ENCODE assay signal across 14 cellular contexts in the genomic region with DNA sequence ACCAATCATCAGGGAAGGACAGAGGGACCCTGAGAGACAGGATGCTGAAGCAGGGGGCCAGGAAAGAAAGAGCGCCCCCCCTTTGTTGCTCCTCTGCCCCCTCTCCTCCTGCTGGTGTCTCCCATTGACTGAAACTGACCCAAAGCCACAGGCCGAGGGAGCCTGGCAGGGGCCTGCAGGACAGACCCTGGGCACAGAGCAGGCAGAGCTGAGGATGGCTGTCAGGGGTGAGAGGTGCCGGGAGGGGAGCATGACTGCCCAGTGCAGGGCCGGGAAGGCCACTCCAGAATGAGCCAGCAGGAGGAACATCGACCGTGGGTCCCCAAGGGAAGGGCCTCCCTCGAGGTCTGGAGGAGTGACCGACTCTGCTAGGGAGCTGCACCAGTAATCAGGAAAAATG.
DNase-seq lines count a peak whose midpoint lies in the region; ATAC-seq and TF ChIP-seq lines count a peak whose summit lies in the region.
"Had no signal": no experiment of that assay in that cellular context is flagged by ENCODE, and none has a peak within 500 bp of the region (broad histone marks: within the 10 kb centered on the region; RNA-seq: fewer than 3 reads in every experiment).

No MANE protein-coding gene starts in this region.

- peaks cover 0 to 9% (median 0%) of the 10 kb centered on the region in 11 experiments; a peak in 3 of 22 replicates for H3K9me3 ChIP-seq in BLaER1 treated with 17β-estradiol and CSF1 and Interleukin-3, amounts not matched to agents 10 nM and 100 nM (replicated peaks in 1 of 11)
- H3K9me3 ChIP-seq in RWPE2 (ENCODE audit: severe bottlenecking) (no peaks in the 10 kb centered on the region), right cardiac atrium (ENCODE audit: control insufficient read depth, low read length) (no peaks in the 10 kb centered on the region)
- H3K9me3 ChIP-seq: HAP-1 had no signal

- peaks cover 0 to 15% (median 0%) of the 10 kb centered on the region in 11 experiments; a peak in 3 of 22 replicates for H4K20me1 ChIP-seq in BLaER1 treated with 17β-estradiol and CSF1 and Interleukin-3, amounts not matched to agents 10 nM and 100 nM

- H3K27ac ChIP-seq in BLaER1 treated with 17β-estradiol and CSF1 and Interleukin-3, amounts not matched to agents 10 nM and 100 nM: no peak overlapping the region
- no peak overlapping the region for H3K27ac ChIP-seq in RWPE2 (ENCODE audit: poor library complexity, severe bottlenecking)
- H3K27ac ChIP-seq in right cardiac atrium (ENCODE audit: low read length): no peak overlapping the region
- H3K27ac ChIP-seq: GM23248 had no signal

- DNase-seq in RWPE2 (ENCODE audit: low spot score) (peak; percentile 72), left kidney (ENCODE audit: low read depth, low spot score) (peak; percentile 43), T-helper 9 cell (no peak), COR-L47 (lab: John Stamatoyannopoulos, UW) (no peak), right cardiac atrium (no peak)
- DNase-seq: ACHN; Calu3; CD8-positive, alpha-beta memory T cell; DMS 273 treated with DMSO at 0.1 percent for 48 hours; GM23248 had no signal

- H3K36me3 Mint-ChIP-seq in stimulated activated memory B cell treated with anti-CD40 and anti-IgM and Interleukin-4, amounts not matched to agents 10 μg/mL and 1 μg/mL and 100 μg/mL, for 72 hours: no peaks in the 10 kb centered on the region
- H3K36me3 Mint-ChIP-seq: CD14-positive monocyte; CD8-positive, alpha-beta memory T cell had no signal

- TF ChIP-seq CTCF in RWPE2 (IDR thresholded peaks at IDR 0.05; ENCODE audit: poor library complexity, severe bottlenecking): no peak

- peak overlapping the region in 10 of 11 experiments; percentile 12 to 95 (median 84); a peak in 20 of 22 replicates for H3K4me2 ChIP-seq in BLaER1 treated with 17β-estradiol and CSF1 and Interleukin-3, amounts not matched to agents 10 nM and 100 nM

- H3K4me3 Mint-ChIP-seq in stimulated activated memory B cell treated with anti-CD40 and anti-IgM and Interleukin-4, amounts not matched to agents 10 μg/mL and 1 μg/mL and 100 μg/mL, for 72 hours: no peak overlapping the region
- H3K4me3 Mint-ChIP-seq: CD14-positive monocyte; CD8-positive, alpha-beta memory T cell had no signal

- no peaks in the 10 kb centered on the region for H3K36me3 ChIP-seq in BLaER1 treated with 17β-estradiol and CSF1 and Interleukin-3, amounts not matched to agents 10 nM and 100 nM
- no peaks in the 10 kb centered on the region for H3K36me3 ChIP-seq in RWPE2 (ENCODE audit: low read depth)
- H3K36me3 ChIP-seq: HAP-1 had no signal

- peaks cover 57% of the 10 kb centered on the region for H3K27me3 Mint-ChIP-seq in stimulated activated memory B cell treated with anti-CD40 and anti-IgM and Interleukin-4, amounts not matched to agents 10 μg/mL and 1 μg/mL and 100 μg/mL, for 72 hours

- 78% methylated on average over 8 of the region's 8 CpGs for WGBS in right cardiac atrium

- intact Hi-C loops in right cardiac atrium (cut with DNase I): no loop called here

- H3K9me3 Mint-ChIP-seq in stimulated activated memory B cell treated with anti-CD40 and anti-IgM and Interleukin-4, amounts not matched to agents 10 μg/mL and 1 μg/mL and 100 μg/mL, for 72 hours: no peaks in the 10 kb centered on the region
- H3K9me3 Mint-ChIP-seq: CD14-positive monocyte; CD8-positive, alpha-beta memory T cell had no signal

- H3K4me1 Mint-ChIP-seq in stimulated activated memory B cell treated with anti-CD40 and anti-IgM and Interleukin-4, amounts not matched to agents 10 μg/mL and 1 μg/mL and 100 μg/mL, for 72 hours: no peaks in the 10 kb centered on the region
- H3K4me1 Mint-ChIP-seq: CD14-positive monocyte; CD8-positive, alpha-beta memory T cell had no signal

- H3K4me3 ChIP-seq in BLaER1 treated with 17β-estradiol and CSF1 and Interleukin-3, amounts not matched to agents 10 nM and 100 nM: no peak overlapping the region; a peak in 1 of 20 replicates
- H3K4me3 ChIP-seq in RWPE2 (ENCODE audit: severe bottlenecking) (no peak overlapping the region), right cardiac atrium (ENCODE audit: low read length) (no peak overlapping the region)
- H3K4me3 ChIP-seq: GM23248, HAP-1 had no signal

- H3K27ac Mint-ChIP-seq in stimulated activated memory B cell treated with anti-CD40 and anti-IgM and Interleukin-4, amounts not matched to agents 10 μg/mL and 1 μg/mL and 100 μg/mL, for 72 hours: no peak overlapping the region
- H3K27ac Mint-ChIP-seq: CD14-positive monocyte; CD8-positive, alpha-beta memory T cell had no signal

- peaks cover 12 to 83% (median 57%) of the 10 kb centered on the region in 10 experiments for H3K4me1 ChIP-seq in BLaER1 treated with 17β-estradiol and CSF1 and Interleukin-3, amounts not matched to agents 10 nM and 100 nM
- no peaks in the 10 kb centered on the region for H3K4me1 ChIP-seq in RWPE2 (ENCODE audit: insufficient read depth, poor library complexity, severe bottlenecking)
- H3K4me1 ChIP-seq in right cardiac atrium (ENCODE audit: control insufficient read depth, insufficient read depth, low read length): no peaks in the 10 kb centered on the region
- H3K4me1 ChIP-seq: HAP-1 had no signal

- peak overlapping the region in 3 of 11 experiments; percentile 21 to 48 (median 36); a peak in 3 of 22 replicates for H3K9ac ChIP-seq in BLaER1 treated with 17β-estradiol and CSF1 and Interleukin-3, amounts not matched to agents 10 nM and 100 nM
- H3K9ac ChIP-seq: GM23248 had no signal

- peaks cover 0 to 15% (median 0%) of the 10 kb centered on the region in 11 experiments; a peak in 2 of 22 replicates for H3K27me3 ChIP-seq in BLaER1 treated with 17β-estradiol and CSF1 and Interleukin-3, amounts not matched to agents 10 nM and 100 nM
- H3K27me3 ChIP-seq in RWPE2 (ENCODE audit: insufficient read depth, poor library complexity, severe bottlenecking) (peaks cover 22% of the 10 kb centered on the region), right cardiac atrium (ENCODE audit: control insufficient read depth, insufficient read depth) (no peaks in the 10 kb centered on the region)

- ATAC-seq in RWPE2 (ENCODE audit: low read depth) (no peak), right cardiac atrium (no peak)
- peak; percentile 21 for ATAC-seq in stimulated activated memory B cell treated with anti-CD40 and anti-IgM and Interleukin-4, amounts not matched to agents 10 μg/mL and 1 μg/mL and 100 μg/mL, for 72 hours

Comparison
In these comparisons a context has a peak if more than half of its experiments do, and no peak if none do; other contexts are left out.
1. DNase-seq: peak in RWPE2 (single experiment) and left kidney (single experiment); none in T-helper 9 cell (single experiment), COR-L47 (single experiment) and right cardiac atrium (0 of 3).